8 cellular contexts compared by ENCODE assay signal in genomic region chr16:83164816-83165215, GRCh38.
"Had no signal": no experiment of that assay in that cellular context is flagged by ENCODE, and none has a peak within 500 bp of the region (broad histone marks: within the 10 kb centered on the region; RNA-seq: fewer than 3 reads in every experiment).

No MANE protein-coding gene starts in this region.

- DNase-seq: GM23248, GOT3, H7, H9, HCEC 1CT, HFFc6 had no signal

- ATAC-seq: HCT116 had no signal

- H3K27ac Mint-ChIP-seq: H9, HFFc6 had no signal

- H3K9me3 ChIP-seq: HAP-1 had no signal

- H3K36me3 ChIP-seq: HAP-1 had no signal

- H3K4me1 ChIP-seq: HAP-1 had no signal

- H3K4me3 ChIP-seq: GM23248, HAP-1 had no signal

- H3K4me3 Mint-ChIP-seq: H9, HFFc6 had no signal

- H2AFZ ChIP-seq: GM23248 had no signal

- H3K27ac ChIP-seq: GM23248 had no signal
